In the genomic region with DNA sequence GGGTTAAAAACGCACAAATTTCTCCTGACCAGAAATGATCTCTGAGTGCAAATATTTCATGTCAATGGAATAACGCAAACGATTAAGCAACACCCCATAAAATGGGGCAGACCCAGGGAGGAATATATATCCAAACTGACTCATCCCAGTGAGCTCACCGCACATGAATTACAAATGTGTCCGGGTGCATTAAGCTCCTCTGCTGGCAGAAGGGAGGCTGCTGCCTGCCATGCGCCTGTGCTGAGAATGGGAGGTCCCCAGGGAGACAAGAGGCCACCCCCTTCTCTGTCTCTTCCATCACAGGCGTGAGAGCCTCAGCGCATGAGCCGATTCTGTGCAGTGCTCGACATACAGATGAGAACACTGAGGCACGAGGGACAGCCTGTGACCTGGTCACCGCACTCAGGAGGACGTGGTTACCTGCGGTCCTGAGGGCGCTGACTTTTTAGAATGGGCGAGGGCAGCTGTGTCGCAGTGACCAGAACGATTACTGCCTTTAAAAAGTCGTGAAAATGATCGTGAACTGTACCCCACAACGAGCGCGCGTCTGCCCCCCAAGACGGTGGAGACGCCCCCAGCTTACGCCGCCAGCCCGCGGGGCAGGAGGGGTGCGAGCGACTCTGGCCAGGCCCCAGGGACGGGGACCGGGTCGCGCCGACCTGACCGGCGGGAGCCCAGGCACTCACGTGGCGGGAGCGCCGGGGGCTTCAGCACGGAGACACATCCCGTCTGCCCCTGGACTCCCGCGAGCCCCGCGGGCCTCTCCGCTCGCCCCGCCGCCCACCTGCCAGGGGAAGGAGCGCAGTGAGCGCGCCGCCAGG, we compare ENCODE assay signal across 8 cellular contexts.
DNase-seq lines count a peak whose midpoint lies in the region; ATAC-seq and TF ChIP-seq lines count a peak whose summit lies in the region.
"Not testable (repeated sequence)": the region's sequence is repeated elsewhere in the genome, so short reads cannot be mapped to it uniquely, and the experiment has no call there.

No MANE protein-coding gene starts in this region.

- H3K36me3 ChIP-seq in upper lobe of right lung = not testable (repeated sequence)

- CTCF ChIA-PET in activated CD4-positive, alpha-beta memory T cell treated with anti-CD3 and anti-CD28 coated beads for 36 hours (lab: Charles Lee) = interaction anchor here (0.9 kb wide), 1 partner anchor 12 kb away, joined by 3 read pairs; no protein-coding TSS in a partner anchor

- POLR2A ChIA-PET in activated CD4-positive, alpha-beta memory T cell treated with anti-CD3 and anti-CD28 coated beads for 36 hours (lab: Charles Lee) = not testable (repeated sequence)

- peak overlapping the region; percentile 77 for H3K4me3 ChIP-seq in upper lobe of right lung

- ATAC-seq in sciatic nerve, upper lobe of right lung: not testable (repeated sequence)

- not testable (repeated sequence) for H3K4me1 ChIP-seq in upper lobe of right lung

- DNase-seq in GM10266 (ENCODE audit: extremely low spot score) (peak; percentile 59), HT-29 (ENCODE audit: low spot score) (peak; percentile 64), NOMO-1 (lab: John Stamatoyannopoulos, UW; ENCODE audit: unreplicated experiment in 2 of 2) (peak; percentile 34 to 67), cerebellum (ENCODE audit: low spot score) (peak; percentile 7), inferior parietal cortex (ENCODE audit: extremely low spot score) (peak; percentile 44), sciatic nerve (ENCODE audit: low spot score) (peak; percentile 74)
- DNase-seq in activated CD4-positive, alpha-beta memory T cell treated with anti-CD3 and anti-CD28 coated beads for 36 hours = peak; percentile 84
- not testable (repeated sequence) for DNase-seq in upper lobe of right lung

- not testable (repeated sequence) for H3K27me3 ChIP-seq in upper lobe of right lung

- intact Hi-C loops in activated CD4-positive, alpha-beta memory T cell treated with anti-CD3 and anti-CD28 coated beads for 36 hours (cut with micrococcal nuclease) = loop anchor here (2.0 to 5.0 kb wide), 4 partner anchors 294 to 880 kb away; partner anchors contain the start of genes HTT, HTT-AS, LRPAP1 and LYAR
- intact Hi-C loops in sciatic nerve (cut with DNase I); upper lobe of right lung (cut with DNase I): not testable (repeated sequence)

- H3K27ac Mint-ChIP-seq in activated CD4-positive, alpha-beta memory T cell treated with anti-CD3 and anti-CD28 coated beads for 36 hours = peak overlapping the region; percentile 95

- TF ChIP-seq CTCF in GM10266 (IDR thresholded peaks at IDR 0.05; ENCODE audit: control insufficient read depth, insufficient read depth, low read depth, missing control alignments); upper lobe of right lung (IDR thresholded peaks at IDR 0.05): not testable (repeated sequence)

- peak overlapping the region; percentile 92 for H3K4me3 Mint-ChIP-seq in activated CD4-positive, alpha-beta memory T cell treated with anti-CD3 and anti-CD28 coated beads for 36 hours

- not testable (repeated sequence) for H3K9me3 Mint-ChIP-seq in activated CD4-positive, alpha-beta memory T cell treated with anti-CD3 and anti-CD28 coated beads for 36 hours

- H3K27me3 Mint-ChIP-seq in activated CD4-positive, alpha-beta memory T cell treated with anti-CD3 and anti-CD28 coated beads for 36 hours = not testable (repeated sequence)

- not testable (repeated sequence) for H3K36me3 Mint-ChIP-seq in activated CD4-positive, alpha-beta memory T cell treated with anti-CD3 and anti-CD28 coated beads for 36 hours

- not testable (repeated sequence) for H3K9me3 ChIP-seq in upper lobe of right lung

- H3K27ac ChIP-seq in upper lobe of right lung = peak overlapping the region; percentile 83

- H3K4me1 Mint-ChIP-seq in activated CD4-positive, alpha-beta memory T cell treated with anti-CD3 and anti-CD28 coated beads for 36 hours (ENCODE audit: low read depth) = peaks cover 25% of the 10 kb centered on the region
